In the genomic region with DNA sequence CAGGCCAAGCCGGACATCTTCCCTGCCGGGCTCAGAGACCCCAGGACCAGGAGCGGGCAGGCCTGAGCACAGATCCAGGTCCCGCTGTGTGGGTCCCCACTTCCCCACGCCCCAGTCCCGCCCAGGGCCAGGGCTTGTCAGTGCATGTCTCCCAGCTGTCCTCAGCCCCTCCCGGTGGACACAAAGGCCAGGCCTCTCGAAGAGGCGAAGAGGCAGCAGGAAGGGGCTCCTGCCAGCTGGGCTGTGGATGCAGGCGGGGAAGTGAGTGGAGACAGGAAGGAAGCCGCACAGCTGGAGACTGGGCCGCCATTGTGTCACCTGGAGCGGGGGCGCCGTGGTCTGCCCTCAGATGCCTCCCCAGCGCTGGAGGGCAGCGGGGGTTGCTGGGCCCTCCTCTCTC, we compare ENCODE assay signal across 14 cellular contexts. TPM values are rescaled to one million over a fixed set of nuclear protein-coding genes. Genes with fewer than 3 reads are reported as not detected.
DNase-seq lines count a peak whose midpoint lies in the region; ATAC-seq and TF ChIP-seq lines count a peak whose summit lies in the region.
"Had no signal": no experiment of that assay in that cellular context is flagged by ENCODE, and none has a peak within 500 bp of the region (broad histone marks: within the 10 kb centered on the region; RNA-seq: fewer than 3 reads in every experiment).

No MANE protein-coding gene starts in this region.

- CTCF ChIA-PET in activated CD4-positive, alpha-beta memory T cell treated with anti-CD3 and anti-CD28 coated beads for 36 hours (lab: Charles Lee) = interaction anchor here (0.8 to 5.4 kb wide), 5 partner anchors 12 to 239 kb away, joined by 3 to 140 read pairs (median 4); a partner anchor contains a TSS

- DNase-seq in DMS153 treated with DMSO at 0.1 percent for 48 hours (lab: John Stamatoyannopoulos, UW; ENCODE audit: unreplicated experiment) (peak; percentile 94), NB4 (ENCODE audit: low read depth) (peak; percentile 71), UCSD-AML1 (lab: John Stamatoyannopoulos, UW; ENCODE audit: unreplicated experiment) (peak; percentile 47), iPS-NIHi11 (ENCODE audit: low spot score) (peak; percentile 73), RKO (ENCODE audit: low spot score) (no peak)
- DNase-seq in stimulated activated CD8-positive, alpha-beta memory T cell treated with anti-CD3 and anti-CD28 coated beads, Interleukin-4, amount 100 ng/mL, for 48 hours = no peak
- DNase-seq in activated CD4-positive, alpha-beta memory T cell treated with anti-CD3 and anti-CD28 coated beads for 36 hours = no peak
- DNase-seq: activated T-cell treated with anti-CD3 and anti-CD28 coated beads, Interleukin-2, amount 50 U/mL, for 48 hours; Caco-2; central memory CD4-positive, alpha-beta T cell; NCI-H187 treated with DMSO at 0.1 percent for 48 hours had no signal

- no peaks in the 10 kb centered on the region for H3K36me3 Mint-ChIP-seq in activated CD4-positive, alpha-beta memory T cell treated with anti-CD3 and anti-CD28 coated beads for 36 hours

- H3K4me3 Mint-ChIP-seq in activated CD4-positive, alpha-beta memory T cell treated with anti-CD3 and anti-CD28 coated beads for 36 hours = no peak overlapping the region

- no peaks in the 10 kb centered on the region for H3K9me3 Mint-ChIP-seq in activated CD4-positive, alpha-beta memory T cell treated with anti-CD3 and anti-CD28 coated beads for 36 hours

- H3K27me3 Mint-ChIP-seq in activated CD4-positive, alpha-beta memory T cell treated with anti-CD3 and anti-CD28 coated beads for 36 hours = peaks cover 2% of the 10 kb centered on the region

- POLR2A ChIA-PET in activated CD4-positive, alpha-beta memory T cell treated with anti-CD3 and anti-CD28 coated beads for 36 hours (lab: Charles Lee) = no interaction called here

- intact Hi-C loops in activated CD4-positive, alpha-beta memory T cell treated with anti-CD3 and anti-CD28 coated beads for 36 hours (cut with micrococcal nuclease) = no loop called here

- H3K4me3 ChIP-seq in NB4 (ENCODE audit: low read depth, low read length) = no peak overlapping the region
- H3K4me3 ChIP-seq: smooth muscle cell had no signal

- ATAC-seq in GM19455 (IDR thresholded peaks at IDR 0.05; ENCODE audit: unreplicated experiment) = no peak

- TF ChIP-seq POLR2A in NB4 (IDR thresholded peaks at IDR 0.05; ENCODE audit: extremely low read depth, insufficient read length) = no peak

- TF ChIP-seq CTCF in NB4 (IDR thresholded peaks at IDR 0.05; ENCODE audit: low read depth, low read length) = no peak

- no peak overlapping the region for H3K27ac Mint-ChIP-seq in activated CD4-positive, alpha-beta memory T cell treated with anti-CD3 and anti-CD28 coated beads for 36 hours

- H3K4me1 Mint-ChIP-seq in activated CD4-positive, alpha-beta memory T cell treated with anti-CD3 and anti-CD28 coated beads for 36 hours (ENCODE audit: low read depth) = peaks cover 3% of the 10 kb centered on the region

RNA-seq across cellular contexts. Expression of a gene that starts 4.8 kb away (rescaled TPM):
- total RNA-seq in activated CD4-positive, alpha-beta memory T cell treated with anti-CD3 and anti-CD28 coated beads for 36 hours = not detected
- total RNA-seq: Caco-2; smooth muscle cell; T-helper 2 cell treated with Interferon-gamma antibody and Interleukin-4, amounts not matched to agents 100 ng/mL and 5 ng/mL, for 36 hours had no signal

RNA-seq across cellular contexts. Expression of a gene that starts 48.2 kb away (rescaled TPM):
- 10 to 100 TPM; 33.0 to 33.1 TPM for total RNA-seq in activated CD4-positive, alpha-beta memory T cell treated with anti-CD3 and anti-CD28 coated beads for 36 hours

Comparison
In these comparisons a context has a peak if more than half of its experiments do, and no peak if none do; other contexts are left out.
1. DNase-seq: peak in DMS153 treated with DMSO at 0.1 percent for 48 hours (single experiment), NB4 (single experiment), UCSD-AML1 (single experiment) and iPS-NIHi11 (single experiment); none in stimulated activated CD8-positive, alpha-beta memory T cell treated with anti-CD3 and anti-CD28 coated beads, Interleukin-4, amount 100 ng/mL, for 48 hours (single experiment), activated CD4-positive, alpha-beta memory T cell treated with anti-CD3 and anti-CD28 coated beads for 36 hours (single experiment) and RKO (single experiment).